13 cellular contexts compared by ENCODE assay signal in the genomic region with DNA sequence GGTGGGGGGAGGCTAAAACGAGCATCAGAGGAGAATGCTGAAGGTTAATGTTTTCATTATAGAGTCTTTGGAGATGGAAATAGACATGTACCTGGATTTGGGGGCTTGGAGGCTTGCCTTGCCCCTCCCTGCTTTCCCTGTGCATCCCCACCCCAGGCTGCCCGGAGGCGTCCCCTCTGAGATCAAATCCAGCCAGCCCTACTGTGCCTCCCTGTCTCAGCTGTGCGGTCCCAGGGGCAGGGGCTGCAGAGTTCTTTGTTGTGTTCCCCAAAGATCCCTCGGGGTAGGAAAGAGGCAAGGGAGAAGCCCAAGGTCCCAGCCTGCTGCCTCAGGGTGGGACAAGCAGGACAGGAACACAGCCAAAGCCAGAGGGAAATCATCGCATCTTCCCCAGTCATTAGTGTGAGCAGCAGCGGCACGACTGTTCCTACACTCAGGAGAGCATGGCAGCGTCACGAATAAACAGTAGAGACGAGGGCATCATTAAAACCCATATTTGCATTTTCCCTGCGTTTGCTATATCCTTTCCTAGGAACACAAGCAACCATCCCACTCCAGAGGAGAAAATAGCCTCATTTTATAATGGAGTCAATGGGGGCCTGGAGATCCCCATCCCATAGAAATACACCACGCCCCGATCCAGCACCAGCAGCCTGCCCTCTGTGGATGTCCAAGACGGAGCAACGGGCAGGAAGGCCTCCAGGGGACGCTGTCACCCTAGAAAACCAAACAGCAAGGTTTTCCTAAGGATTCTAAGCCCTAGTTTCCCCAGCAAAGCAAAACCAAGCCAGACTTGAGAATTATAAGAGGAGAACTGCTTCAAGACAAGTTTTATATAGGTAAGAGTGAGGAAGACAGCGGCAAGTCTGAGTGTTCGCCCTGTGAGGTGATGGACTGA. TPM values are rescaled to one million over a fixed set of nuclear protein-coding genes. Genes with fewer than 3 reads are reported as not detected.
DNase-seq lines count a peak whose midpoint lies in the region; ATAC-seq and TF ChIP-seq lines count a peak whose summit lies in the region.
"Had no signal": no experiment of that assay in that cellular context is flagged by ENCODE, and none has a peak within 500 bp of the region (broad histone marks: within the 10 kb centered on the region; RNA-seq: fewer than 3 reads in every experiment).

No MANE protein-coding gene starts in this region.

- no peak for ATAC-seq in stimulated activated naive CD8-positive, alpha-beta T cell treated with anti-CD3 and anti-CD28 coated beads, Interleukin-15, Interleukin-2, amounts not matched to agents 100 U/mL and 50 U/mL, for 24 hours
- no peak for ATAC-seq in lower lobe of right lung
- ATAC-seq: body of pancreas had no signal

- DNase-seq in EL (peak; percentile 13), LHCN-M2 (ENCODE audit: low read depth) (peak; percentile 1), ecto neural progenitor cell (ENCODE audit: low spot score) (peak; percentile 80), neural crest cell (ENCODE audit: low read depth, low spot score) (peak; percentile 22), NCI-H146 (lab: John Stamatoyannopoulos, UW) (no peak), NCI-H1092 treated with DMSO at 0.1 percent for 48 hours (lab: John Stamatoyannopoulos, UW) (no peak), lower lobe of right lung (no peak)
- no peak for DNase-seq in stimulated activated naive CD8-positive, alpha-beta T cell treated with anti-CD3 and anti-CD28 coated beads, Interleukin-15, Interleukin-2, amounts not matched to agents 100 U/mL and 50 U/mL, for 24 hours
- DNase-seq: activated T-cell treated with anti-CD3 and anti-CD28 coated beads, Interleukin-2, amount 50 U/mL, for 48 hours; body of pancreas; NCI-H187 treated with DMSO at 0.1 percent for 48 hours had no signal

- H3K4me1 ChIP-seq in lower lobe of right lung = no peaks in the 10 kb centered on the region
- H3K4me1 ChIP-seq: body of pancreas had no signal

- no peaks in the 10 kb centered on the region for H3K36me3 Mint-ChIP-seq in neural crest cell (ENCODE audit: low read depth)

- TF ChIP-seq CTCF in neural crest cell (conservative IDR thresholded peaks at IDR 0.05) (peak; percentile 60), lower lobe of right lung (IDR thresholded peaks at IDR 0.05) (no peak)

- H3K27me3 ChIP-seq in lower lobe of right lung (ENCODE audit: low read depth) = no peaks in the 10 kb centered on the region
- H3K27me3 ChIP-seq: body of pancreas had no signal

- H3K4me1 Mint-ChIP-seq in neural crest cell = no peaks in the 10 kb centered on the region

- H3K27ac ChIP-seq in lower lobe of right lung = no peak overlapping the region
- H3K27ac ChIP-seq: body of pancreas, HL-60 had no signal

- H3K9me3 Mint-ChIP-seq in neural crest cell = no peaks in the 10 kb centered on the region

- H3K27me3 Mint-ChIP-seq in neural crest cell (ENCODE audit: low read depth) = peaks cover 14% of the 10 kb centered on the region

- H3K9me3 ChIP-seq in lower lobe of right lung = no peaks in the 10 kb centered on the region
- H3K9me3 ChIP-seq: body of pancreas had no signal

- no peak overlapping the region for H3K4me3 ChIP-seq in lower lobe of right lung
- H3K4me3 ChIP-seq: body of pancreas had no signal

- peaks cover 9% of the 10 kb centered on the region for H3K36me3 ChIP-seq in lower lobe of right lung

- H3K27ac Mint-ChIP-seq in neural crest cell (ENCODE audit: unreplicated experiment) = no peak overlapping the region

- no peak overlapping the region for H3K4me3 Mint-ChIP-seq in neural crest cell

- intact Hi-C loops in lower lobe of right lung (cut with DNase I) = no loop called here

RNA-seq across cellular contexts. Expression of a gene that starts 32.4 kb away (rescaled TPM):
- total RNA-seq in LHCN-M2 (2014; rRNA removed) = under 0.01 TPM in 1 of 2 replicates, not detected in the other
- polyA plus RNA-seq in LHCN-M2 (2012) = 0.64 TPM
- 1.9 and 2.0 TPM in 2 replicates for total RNA-seq in neural crest cell
- total RNA-seq in lower lobe of right lung = 22.2 TPM
- total RNA-seq: G401 had no signal

Comparison
In these comparisons a context has a peak if more than half of its experiments do, and no peak if none do; other contexts are left out.
1. DNase-seq: peak in EL (single experiment), LHCN-M2 (single experiment), ecto neural progenitor cell (single experiment) and neural crest cell (single experiment); none in NCI-H146 (single experiment), stimulated activated naive CD8-positive, alpha-beta T cell treated with anti-CD3 and anti-CD28 coated beads, Interleukin-15, Interleukin-2, amounts not matched to agents 100 U/mL and 50 U/mL, for 24 hours (single experiment), NCI-H1092 treated with DMSO at 0.1 percent for 48 hours (single experiment) and lower lobe of right lung (single experiment).